Comparison of ENCODE assay signal across 8 cellular contexts in the genomic region with DNA sequence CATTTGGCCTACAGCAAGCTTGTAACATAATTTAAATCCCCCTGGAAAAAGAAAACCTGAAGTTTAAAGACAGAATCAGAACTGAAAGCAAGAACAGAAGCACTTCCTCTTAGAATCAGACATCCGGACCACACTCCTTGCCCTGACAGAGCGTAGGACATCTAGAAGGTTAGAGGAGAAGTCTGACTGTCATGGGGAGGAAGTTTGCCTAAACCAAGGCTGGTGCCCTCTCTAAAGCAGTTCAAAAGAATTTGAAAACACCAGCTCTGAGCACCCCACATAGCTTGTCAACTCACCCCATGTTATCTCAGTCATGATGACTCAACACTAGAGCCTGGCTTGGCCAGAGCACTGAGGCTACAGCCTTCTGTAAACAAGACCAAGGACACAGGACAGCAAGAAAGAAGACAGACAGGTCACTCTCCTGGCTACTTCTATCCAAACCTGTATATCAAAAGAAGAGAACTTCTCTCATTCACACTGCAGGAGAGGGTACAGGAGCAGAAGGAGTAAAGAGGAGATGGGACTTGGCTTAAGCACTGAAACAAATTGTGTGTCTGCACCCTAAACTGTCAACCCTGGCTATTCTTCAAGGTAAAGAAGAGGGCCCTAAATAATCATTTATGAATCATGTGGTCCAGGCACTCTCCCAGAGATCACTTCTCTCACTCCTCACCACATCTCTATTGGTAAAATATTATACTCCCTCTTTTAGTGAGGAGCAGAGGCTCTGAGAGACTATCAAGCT.
DNase-seq lines count a peak whose midpoint lies in the region; ATAC-seq, FAIRE-seq and TF ChIP-seq lines count a peak whose summit lies in the region.

No MANE protein-coding gene starts in this region.

- no peak overlapping the region for H3K4me3 ChIP-seq in esophagus squamous epithelium
- no peak overlapping the region for H3K4me3 ChIP-seq in tibial nerve

- DNase-seq in AG20443 (ENCODE audit: low spot score) (peak; percentile 16), RPMI7951 (ENCODE audit: low read depth) (peak; percentile 41), foreskin keratinocyte (peak in 1 of 2 donors; percentile 12), frontal cortex (ENCODE audit: low spot score in 2 of 2) (no peak), esophagus squamous epithelium (lab: John Stamatoyannopoulos, UW) (no peak), tibial nerve (ENCODE audit: low spot score in 2 of 2) (no peak)

- H3K9me3 ChIP-seq in esophagus squamous epithelium: no peaks in the 10 kb centered on the region
- peaks cover 0 to 9% (median 0%) of the 10 kb centered on the region in 4 donors for H3K9me3 ChIP-seq in tibial nerve

- TF ChIP-seq CTCF in foreskin keratinocyte (conservative IDR thresholded peaks at IDR 0.05): no peak
- TF ChIP-seq CTCF in esophagus squamous epithelium (IDR thresholded peaks at IDR 0.05): no peak
- TF ChIP-seq CTCF in tibial nerve (IDR thresholded peaks at IDR 0.05): no peak

- peak; percentile 97 for ATAC-seq in GM18873 (IDR thresholded peaks at IDR 0.05; ENCODE audit: low FRiP score, unreplicated experiment)
- ATAC-seq in HG03045 (IDR thresholded peaks at IDR 0.05; ENCODE audit: unreplicated experiment): peak; percentile 97
- ATAC-seq in foreskin keratinocyte: peak; percentile 56

- H3K27me3 ChIP-seq in foreskin keratinocyte: no peaks in the 10 kb centered on the region
- no peaks in the 10 kb centered on the region for H3K27me3 ChIP-seq in esophagus squamous epithelium
- H3K27me3 ChIP-seq in tibial nerve: no peaks in the 10 kb centered on the region

- H3K4me1 ChIP-seq in foreskin keratinocyte (no peaks in the 10 kb centered on the region), esophagus squamous epithelium (no peaks in the 10 kb centered on the region), tibial nerve (no peaks in the 10 kb centered on the region)

- intact Hi-C loops in esophagus squamous epithelium (cut with DNase I): no loop called here

- no peak for FAIRE-seq in frontal cortex (lab: Jason Lieb, UNC)

- 68 to 75% methylated on average over 2 of the region's 2 CpGs for WGBS in esophagus squamous epithelium, 2 donors
- 57 to 68% methylated on average over 2 of the region's 2 CpGs for WGBS in tibial nerve, 2 donors

- TF ChIP-seq EP300 in tibial nerve (IDR thresholded peaks at IDR 0.05): no peak

- no peaks in the 10 kb centered on the region for H3K36me3 ChIP-seq in esophagus squamous epithelium
- H3K36me3 ChIP-seq in tibial nerve: no peaks in the 10 kb centered on the region

- TF ChIP-seq POLR2A in esophagus squamous epithelium (IDR thresholded peaks at IDR 0.05) (no peak), tibial nerve (IDR thresholded peaks at IDR 0.05) (no peak)

- H3K27ac ChIP-seq in foreskin keratinocyte (no peak overlapping the region), esophagus squamous epithelium (no peak overlapping the region), tibial nerve (no peak overlapping the region)

Comparison
In these comparisons a context has a peak if more than half of its experiments do, and no peak if none do; other contexts are left out.
1. DNase-seq: peak in AG20443 (single experiment) and RPMI7951 (single experiment); none in frontal cortex (0 of 2), esophagus squamous epithelium (single experiment) and tibial nerve (0 of 2).
2. Peak in every context shown above with its lines, with median percentiles within 50 percentile points of each other: ATAC-seq.